In genomic region chr6:19303381-19303780, GRCh38 we compare ENCODE assay signal across 15 cellular contexts.
DNase-seq lines count a peak whose midpoint lies in the region; ATAC-seq lines count a peak whose summit lies in the region.
"Had no signal": no experiment of that assay in that cellular context is flagged by ENCODE, and none has a peak within 500 bp of the region (broad histone marks: within the 10 kb centered on the region; RNA-seq: fewer than 3 reads in every experiment).

No MANE protein-coding gene starts in this region.

- H3K4me1 Mint-ChIP-seq in activated CD4-positive, alpha-beta memory T cell treated with anti-CD3 and anti-CD28 coated beads, Interleukin-2, amount 10 ng/mL, durations not matched to agents 7 days and 5 days: no peaks in the 10 kb centered on the region

- POLR2A ChIA-PET in activated CD4-positive, alpha-beta memory T cell treated with anti-CD3 and anti-CD28 coated beads, Interleukin-2, amount 10 ng/mL, durations not matched to agents 7 days and 5 days (lab: Charles Lee): no interaction called here

- H3K36me3 Mint-ChIP-seq in activated CD4-positive, alpha-beta memory T cell treated with anti-CD3 and anti-CD28 coated beads, Interleukin-2, amount 10 ng/mL, durations not matched to agents 7 days and 5 days (ENCODE audit: low read depth): no peaks in the 10 kb centered on the region

- no peak overlapping the region for H3K4me3 Mint-ChIP-seq in activated CD4-positive, alpha-beta memory T cell treated with anti-CD3 and anti-CD28 coated beads, Interleukin-2, amount 10 ng/mL, durations not matched to agents 7 days and 5 days
- H3K4me3 Mint-ChIP-seq: activated T-helper 1 cell treated with anti-CD3 and anti-CD28 coated beads, Interleukin-12 subunit alpha, Interleukin-12 subunit beta, Interleukin-2, Interleukin-4 antibody, amounts not matched to agents 30 ng/mL and 10 ng/mL and 1 ng/mL, durations not matched to agents 14 hours and 24 hours and 36 hours had no signal

- no peak overlapping the region for H3K27ac Mint-ChIP-seq in activated CD4-positive, alpha-beta memory T cell treated with anti-CD3 and anti-CD28 coated beads, Interleukin-2, amount 10 ng/mL, durations not matched to agents 7 days and 5 days
- H3K27ac Mint-ChIP-seq: activated T-helper 1 cell treated with anti-CD3 and anti-CD28 coated beads, Interleukin-12 subunit alpha, Interleukin-12 subunit beta, Interleukin-2, Interleukin-4 antibody, amounts not matched to agents 30 ng/mL and 10 ng/mL and 1 ng/mL, durations not matched to agents 14 hours and 24 hours and 36 hours had no signal

- peaks cover 4% of the 10 kb centered on the region for H3K9me3 Mint-ChIP-seq in activated CD4-positive, alpha-beta memory T cell treated with anti-CD3 and anti-CD28 coated beads, Interleukin-2, amount 10 ng/mL, durations not matched to agents 7 days and 5 days

- ATAC-seq in esophagus mucosa (peak; percentile 17), HG03175 (IDR thresholded peaks at IDR 0.05; ENCODE audit: unreplicated experiment) (no peak)

- H3K27me3 Mint-ChIP-seq in activated CD4-positive, alpha-beta memory T cell treated with anti-CD3 and anti-CD28 coated beads, Interleukin-2, amount 10 ng/mL, durations not matched to agents 7 days and 5 days: no peaks in the 10 kb centered on the region

- DNase-seq in ELR (ENCODE audit: low read depth) (peak; percentile 8), NCI-H446 (lab: John Stamatoyannopoulos, UW) (peak; percentile 81 to 93), putamen (ENCODE audit: low spot score) (peak; percentile 25), iPS-NIHi11 (ENCODE audit: low spot score) (no peak)
- DNase-seq in stimulated activated CD4-positive, alpha-beta T cell treated with anti-CD3 and anti-CD28 coated beads, Interleukin-1b, Interleukin-23, amount 100 ng/mL, for 48 hours: no peak
- no peak for DNase-seq in activated CD4-positive, alpha-beta memory T cell treated with anti-CD3 and anti-CD28 coated beads, Interleukin-2, amount 10 ng/mL, durations not matched to agents 7 days and 5 days
- DNase-seq: effector CD8-positive, alpha-beta T cell; GOT3; islet precursor cell; NCI-H82; stimulated activated naive CD4-positive, alpha-beta T cell; T-helper 2 cell had no signal

- CTCF ChIA-PET in activated CD4-positive, alpha-beta memory T cell treated with anti-CD3 and anti-CD28 coated beads, Interleukin-2, amount 10 ng/mL, durations not matched to agents 7 days and 5 days (lab: Charles Lee): no interaction called here

Comparison
In these comparisons a context has a peak if more than half of its experiments do, and no peak if none do; other contexts are left out.
1. DNase-seq: peak in ELR (single experiment), NCI-H446 (2 of 2) and putamen (single experiment); none in stimulated activated CD4-positive, alpha-beta T cell treated with anti-CD3 and anti-CD28 coated beads, Interleukin-1b, Interleukin-23, amount 100 ng/mL, for 48 hours (single experiment), activated CD4-positive, alpha-beta memory T cell treated with anti-CD3 and anti-CD28 coated beads, Interleukin-2, amount 10 ng/mL, durations not matched to agents 7 days and 5 days (single experiment) and iPS-NIHi11 (single experiment).